ENCODE assay signal across 8 cellular contexts in genomic region chr13:31846984-31847752, GRCh38.
A peak's percentile ranks its signal among the peaks of the same experiment; 100 is the strongest.
DNase-seq lines count a peak whose midpoint lies in the region; ATAC-seq and TF ChIP-seq lines count a peak whose summit lies in the region.

No MANE protein-coding gene starts in this region.

- ATAC-seq in GM18870 (IDR thresholded peaks at IDR 0.05; ENCODE audit: unreplicated experiment) (no peak), GM21737 (IDR thresholded peaks at IDR 0.05; ENCODE audit: unreplicated experiment) (no peak)

- H3K4me2 ChIP-seq in Loucy (ENCODE audit: low read depth, low read length, poor library complexity, severe bottlenecking): peak overlapping the region; percentile 92

- H3K9me2 ChIP-seq in Loucy (replicated peaks; ENCODE audit: low read depth, low read length): no peaks in the 10 kb centered on the region

- H3K27ac Mint-ChIP-seq in activated T-cell treated with anti-CD3 and anti-CD28 coated beads, Interleukin-2, amount 50 U/mL, for 24 hours: no peak overlapping the region
- H3K27ac Mint-ChIP-seq in chondrocyte (ENCODE audit: unreplicated experiment) (no peak overlapping the region), mesothelial cell of epicardium (no peak overlapping the region)

- H4K20me1 ChIP-seq in Loucy (ENCODE audit: insufficient read depth, low read length, poor library complexity, severe bottlenecking): no peaks in the 10 kb centered on the region

- H2AFZ ChIP-seq in Loucy (ENCODE audit: low read length): peak overlapping the region; percentile 91

- H3K4me3 Mint-ChIP-seq in activated T-cell treated with anti-CD3 and anti-CD28 coated beads, Interleukin-2, amount 50 U/mL, for 24 hours: peak overlapping the region; percentile 50
- peak overlapping the region; percentile 70 for H3K4me3 Mint-ChIP-seq in chondrocyte (ENCODE audit: unreplicated experiment)
- peak overlapping the region; percentile 55 for H3K4me3 Mint-ChIP-seq in mesothelial cell of epicardium

- peak overlapping the region; percentile 66 for H3K9ac ChIP-seq in Loucy (ENCODE audit: low read depth, low read length, poor library complexity, severe bottlenecking)

- no peak for TF ChIP-seq CTCF in Loucy (conservative IDR thresholded peaks at IDR 0.05; ENCODE audit: low read length)
- TF ChIP-seq CTCF in chondrocyte (IDR thresholded peaks at IDR 0.05): no peak
- TF ChIP-seq CTCF in mesothelial cell of epicardium (IDR thresholded peaks at IDR 0.05; ENCODE audit: unreplicated experiment): no peak

- peaks cover 55% of the 10 kb centered on the region for H3K27me3 Mint-ChIP-seq in activated T-cell treated with anti-CD3 and anti-CD28 coated beads, Interleukin-2, amount 50 U/mL, for 24 hours
- H3K27me3 Mint-ChIP-seq in chondrocyte (ENCODE audit: low read depth) (peaks cover 27% of the 10 kb centered on the region), mesothelial cell of epicardium (ENCODE audit: low read depth) (peaks cover 90% of the 10 kb centered on the region)

- DNase-seq in activated T-cell treated with anti-CD3 and anti-CD28 coated beads, Interleukin-2, amount 50 U/mL, for 24 hours: no peak
- DNase-seq in activated T-cell treated with anti-CD3 and anti-CD28 coated beads, Interleukin-2, amount 50 U/mL, for 1 hour: no peak
- DNase-seq in chondrocyte (ENCODE audit: low spot score) (no peak), mesothelial cell of epicardium (ENCODE audit: low spot score in 2 of 2, unreplicated experiment in 2 of 2) (no peak), midbrain (lab: John Stamatoyannopoulos, UW) (no peak)

- H3K27me3 ChIP-seq in Loucy (ENCODE audit: insufficient read depth, low read length, poor library complexity, severe bottlenecking): peaks cover 7% of the 10 kb centered on the region

- H3K9me3 Mint-ChIP-seq in activated T-cell treated with anti-CD3 and anti-CD28 coated beads, Interleukin-2, amount 50 U/mL, for 24 hours: no peaks in the 10 kb centered on the region
- H3K9me3 Mint-ChIP-seq in chondrocyte (ENCODE audit: low read depth) (no peaks in the 10 kb centered on the region), mesothelial cell of epicardium (no peaks in the 10 kb centered on the region)

- H3K36me3 Mint-ChIP-seq in activated T-cell treated with anti-CD3 and anti-CD28 coated beads, Interleukin-2, amount 50 U/mL, for 24 hours (ENCODE audit: low read depth): no peaks in the 10 kb centered on the region
- H3K36me3 Mint-ChIP-seq in chondrocyte (ENCODE audit: low read depth): peaks cover 3% of the 10 kb centered on the region
- no peaks in the 10 kb centered on the region for H3K36me3 Mint-ChIP-seq in mesothelial cell of epicardium

- peaks cover 5% of the 10 kb centered on the region for H3K4me1 Mint-ChIP-seq in activated T-cell treated with anti-CD3 and anti-CD28 coated beads, Interleukin-2, amount 50 U/mL, for 24 hours (ENCODE audit: low read depth)
- peaks cover 17% of the 10 kb centered on the region for H3K4me1 Mint-ChIP-seq in chondrocyte (ENCODE audit: low read depth)
- H3K4me1 Mint-ChIP-seq in mesothelial cell of epicardium: peaks cover 2% of the 10 kb centered on the region

- H3K9me3 ChIP-seq in Loucy (ENCODE audit: insufficient read depth, low read depth, low read length): no peaks in the 10 kb centered on the region

- no peaks in the 10 kb centered on the region for H3K36me3 ChIP-seq in Loucy (ENCODE audit: insufficient read depth, low read length)

- peaks cover 13% of the 10 kb centered on the region for H3K4me1 ChIP-seq in Loucy (ENCODE audit: insufficient read depth, low read length, poor library complexity, severe bottlenecking)

- H3K79me2 ChIP-seq in Loucy (ENCODE audit: insufficient read depth, low read length): peaks cover 5% of the 10 kb centered on the region; the same call in 1 of the 2 replicates

- H3F3A ChIP-seq in Loucy (ENCODE audit: low read depth): no peaks in the 10 kb centered on the region

- peak overlapping the region; percentile 81 for H3K4me3 ChIP-seq in Loucy (ENCODE audit: low read length, poor library complexity, severe bottlenecking)
